20 cellular contexts compared by ENCODE assay signal in genomic region chr22:24142831-24143230, GRCh38. TPM values are rescaled to one million over a fixed set of nuclear protein-coding genes. Genes with fewer than 3 reads are reported as not detected.
DNase-seq lines count a peak whose midpoint lies in the region; ATAC-seq and TF ChIP-seq lines count a peak whose summit lies in the region.
"Had no signal": no experiment of that assay in that cellular context is flagged by ENCODE, and none has a peak within 500 bp of the region (broad histone marks: within the 10 kb centered on the region; RNA-seq: fewer than 3 reads in every experiment).

No MANE protein-coding gene starts in this region.

- CTCF ChIA-PET in IMR-90 (lab: Yijun Ruan, JAX) = interaction anchor here (0.9 kb wide), 1 partner anchor 15 kb away, joined by 3 read pairs; no protein-coding TSS in a partner anchor

- H2AK9ac ChIP-seq in IMR-90 (replicated peaks; ENCODE audit: low read depth, low read length, poor library complexity) = no peak overlapping the region

- H2BK20ac ChIP-seq in IMR-90 (ENCODE audit: low read depth, low read length) = no peak overlapping the region

- H3K79me2 ChIP-seq in smooth muscle cell (ENCODE audit: low read depth) = no peaks in the 10 kb centered on the region

- ATAC-seq in CD4-positive, CD25-positive, alpha-beta regulatory T cell (ENCODE audit: low read depth in 2 of 2) = no peak
- ATAC-seq in IMR-90 (ENCODE audit: low read depth) = no peak

- no CpG with 5 or more reads among the region's 3 CpGs for WGBS in IMR-90 (ENCODE audit: extremely low coverage in 2 of 2, insufficient read length in 1 of 2), 2 experiments
- 99% methylated on average over 3 of the region's 3 CpGs for WGBS in smooth muscle cell (ENCODE audit: low lambda C conversion rate)
- 100% methylated on average over 3 of the region's 3 CpGs; no CpG with 5 or more reads in 1 of the 2 donors for WGBS in transverse colon (ENCODE audit: low coverage in 1 of 2), 2 donors

- in situ Hi-C loops in IMR-90 (cut with MboI; ENCODE audit: low sequenced_read_pairs) = no loop called here
- in situ Hi-C loops in transverse colon (cut with MboI; ENCODE audit: low pct_ligation_motif_present in 1 of 4, low pct_unique_long_range_greater_than_20kb in 1 of 4, low sequenced_read_pairs in 3 of 4) = no loop called here

- H4K20me1 ChIP-seq in IMR-90 (ENCODE audit: insufficient read depth, low read length) (peaks cover 26% of the 10 kb centered on the region), smooth muscle cell (ENCODE audit: low read depth) (peaks cover 68% of the 10 kb centered on the region)

- H3K27me3 ChIP-seq in CD4-positive, CD25-positive, alpha-beta regulatory T cell (ENCODE audit: control insufficient read depth, insufficient read depth, low read length) = no peaks in the 10 kb centered on the region
- H3K27me3 ChIP-seq in IMR-90 (ENCODE audit: control insufficient read depth, insufficient read depth, low read length) = no peaks in the 10 kb centered on the region
- no peaks in the 10 kb centered on the region for H3K27me3 ChIP-seq in dorsolateral prefrontal cortex
- H3K27me3 ChIP-seq in smooth muscle cell (ENCODE audit: low read depth) = no peaks in the 10 kb centered on the region
- H3K27me3 ChIP-seq in transverse colon = no peaks in the 10 kb centered on the region
- H3K27me3 ChIP-seq: BE2C had no signal

- dilution Hi-C loops in IMR-90 (cut with HindIII; ENCODE audit: low sequenced_read_pairs, unreplicated experiment) = no loop called here

- H3K14ac ChIP-seq in IMR-90 (replicated peaks; ENCODE audit: low read depth, low read length) = peak overlapping the region; percentile 68

- DNase-seq in CD4-positive, CD25-positive, alpha-beta regulatory T cell = no peak
- DNase-seq in IMR-90 (no peak), dorsolateral prefrontal cortex (no peak), smooth muscle cell (lab: John Stamatoyannopoulos, UW; ENCODE audit: unreplicated experiment) (no peak), DMS79 (lab: John Stamatoyannopoulos, UW) (no peak), transverse colon (no peak)
- DNase-seq in activated CD4-positive, alpha-beta T cell treated with anti-CD3 and anti-CD28 coated beads, Interleukin-2, amount 50 U/mL, for 4 hours = no peak
- DNase-seq: BE2C; cortex of kidney; DMS 273 treated with DMSO at 0.1 percent for 48 hours; foreskin melanocyte; HCEC 1CT; KBM-7; NCI-H1048; NCI-H2107; NCI-H524 treated with DMSO at 0.1 percent for 48 hours; Right ventricle myocardium superior; stimulated activated CD4-positive, alpha-beta T cell treated with anti-CD3 and anti-CD28 coated beads, Interleukin-15, amount 100 ng/mL, for 24 hours; WERI-Rb-1 had no signal

- peaks cover 15 to 84% (median 48%) of the 10 kb centered on the region in 4 donors for H3K4me1 Mint-ChIP-seq in CD4-positive, CD25-positive, alpha-beta regulatory T cell

- peaks cover 25 to 61% of the 10 kb centered on the region in 2 experiments for H3K79me1 ChIP-seq in IMR-90 (ENCODE audit: low read depth in 1 of 2, low read length in 2 of 2)

- H2BK120ac ChIP-seq in IMR-90 (ENCODE audit: low read depth, low read length) = peak overlapping the region; percentile 44; the same call in 1 of the 2 replicates

- H3K9me1 ChIP-seq in IMR-90 (ENCODE audit: insufficient read depth, low read length) = peaks cover 64% of the 10 kb centered on the region

- peak overlapping the region; percentile 20 for H4K91ac ChIP-seq in IMR-90 (ENCODE audit: insufficient read depth, low read depth, low read length)

- no peaks in the 10 kb centered on the region for H3F3A ChIP-seq in smooth muscle cell (ENCODE audit: low read depth)

- H3K18ac ChIP-seq in IMR-90 (ENCODE audit: low read depth, low read length) = no peak overlapping the region

- H3K27ac ChIP-seq in CD4-positive, CD25-positive, alpha-beta regulatory T cell (ENCODE audit: insufficient read depth, low read length, poor library complexity, severe bottlenecking) = no peak overlapping the region
- no peak overlapping the region for H3K27ac ChIP-seq in IMR-90 (ENCODE audit: insufficient read depth, low read length)
- peak overlapping the region in 50 of 59 donors; percentile 15 to 98 (median 87) for H3K27ac ChIP-seq in dorsolateral prefrontal cortex
- peak overlapping the region; percentile 24 for H3K27ac ChIP-seq in smooth muscle cell (ENCODE audit: low read depth)
- H3K27ac ChIP-seq in transverse colon = peak overlapping the region in 1 of 4 donors; percentile 19
- H3K27ac ChIP-seq: WERI-Rb-1 had no signal

- H2BK5ac ChIP-seq in IMR-90 (ENCODE audit: low read depth, low read length, poor library complexity, severe bottlenecking) = no peak overlapping the region

- TF ChIP-seq EP300 in transverse colon (IDR thresholded peaks at IDR 0.05; ENCODE audit: low read depth) = no peak

- H3K4ac ChIP-seq in IMR-90 (ENCODE audit: low read depth, low read length) = peak overlapping the region; percentile 31

- H2AFZ ChIP-seq in IMR-90 (replicated peaks; ENCODE audit: low read length, poor library complexity) = no peak overlapping the region
- H2AFZ ChIP-seq in smooth muscle cell (ENCODE audit: low read depth) = no peak overlapping the region

- H3K4me3 Mint-ChIP-seq in CD4-positive, CD25-positive, alpha-beta regulatory T cell = peak overlapping the region in 1 of 4 donors; percentile 43
- H3K4me3 Mint-ChIP-seq: mesothelial cell of epicardium had no signal

- no peak overlapping the region for H4K5ac ChIP-seq in IMR-90 (ENCODE audit: low read depth, low read length)

- POLR2A ChIA-PET in IMR-90 (lab: Charles Lee; ENCODE audit: unreplicated experiment) = no interaction called here

- intact Hi-C loops in IMR-90 (cut with micrococcal nuclease) = no loop called here
- intact Hi-C loops in dorsolateral prefrontal cortex (cut with DNase I) = no loop called here
- intact Hi-C loops in transverse colon (cut with DNase I; ENCODE audit: low total_unique reads) = no loop called here

- BruUV-seq in IMR-90 (replicated peaks; lab: Mats Ljungman, UMichigan) = no TSS peak

- peaks cover 5% of the 10 kb centered on the region for H3K36me3 ChIP-seq in CD4-positive, CD25-positive, alpha-beta regulatory T cell (ENCODE audit: control insufficient read depth, insufficient read depth, low read length)
- H3K36me3 ChIP-seq in IMR-90 (ENCODE audit: control insufficient read depth, insufficient read depth, low read length) (peaks cover 4% of the 10 kb centered on the region), smooth muscle cell (ENCODE audit: low read depth) (no peaks in the 10 kb centered on the region), transverse colon (no peaks in the 10 kb centered on the region)

- TF ChIP-seq POLR2A in IMR-90 (IDR thresholded peaks at IDR 0.05; ENCODE audit: low read depth, low read length) (no peak), transverse colon (IDR thresholded peaks at IDR 0.05) (no peak)

- H3K36me3 Mint-ChIP-seq in CD4-positive, CD25-positive, alpha-beta regulatory T cell = no peaks in the 10 kb centered on the region
- H3K36me3 Mint-ChIP-seq: mesothelial cell of epicardium had no signal

- no peaks in the 10 kb centered on the region for H3K9me3 Mint-ChIP-seq in CD4-positive, CD25-positive, alpha-beta regulatory T cell
- H3K9me3 Mint-ChIP-seq: mesothelial cell of epicardium had no signal

- no peak for TF ChIP-seq RAD21 in IMR-90 (IDR thresholded peaks at IDR 0.05; ENCODE audit: low read length)

- H4K8ac ChIP-seq in IMR-90 (ENCODE audit: low read depth in 2 of 2, low read length in 2 of 2) = no peak overlapping the region; a peak in 1 of 4 replicates

- H3K23ac ChIP-seq in IMR-90 (ENCODE audit: low read depth, low read length) = 0 out of 2 replicates have a peak overlapping the region, but pooled peaks have one; percentile 9

- no peak overlapping the region; the same call in 2 of the 3 replicates for H2BK15ac ChIP-seq in IMR-90 (ENCODE audit: low read depth, low read length)

- H3K27me3 Mint-ChIP-seq in CD4-positive, CD25-positive, alpha-beta regulatory T cell = no peaks in the 10 kb centered on the region

- peak overlapping the region; percentile 91 to 96 (median 91) for H3K27ac Mint-ChIP-seq in CD4-positive, CD25-positive, alpha-beta regulatory T cell
- H3K27ac Mint-ChIP-seq: mesothelial cell of epicardium had no signal

- TF ChIP-seq CTCF in IMR-90 (conservative IDR thresholded peaks at IDR 0.05; ENCODE audit: low read depth, low read length) (no peak), dorsolateral prefrontal cortex (IDR thresholded peaks at IDR 0.05 in 54 of 56, conservative IDR thresholded peaks at IDR 0.05 in 2 of 56; ENCODE audit: low read depth in 1 of 56, partially characterized antibody in 56 of 56) (no peak), smooth muscle cell (IDR thresholded peaks at IDR 0.05; ENCODE audit: borderline replicate concordance, insufficient read depth, poor library complexity, severe bottlenecking) (no peak), transverse colon (IDR thresholded peaks at IDR 0.05) (no peak)

- no peak overlapping the region for H3K9ac ChIP-seq in IMR-90 (ENCODE audit: low read depth, low read length)
- H3K9ac ChIP-seq in smooth muscle cell (ENCODE audit: low read depth) = no peak overlapping the region

- H3K4me3 ChIP-seq in CD4-positive, CD25-positive, alpha-beta regulatory T cell (ENCODE audit: low read depth, low read length) = no peak overlapping the region
- H3K4me3 ChIP-seq in IMR-90 (ENCODE audit: insufficient read depth, low read depth, low read length) (no peak overlapping the region), dorsolateral prefrontal cortex (no peak overlapping the region), smooth muscle cell (no peak overlapping the region), transverse colon (no peak overlapping the region)

- H3K4me2 ChIP-seq in IMR-90 (ENCODE audit: low read depth, low read length) (no peak overlapping the region), smooth muscle cell (no peak overlapping the region)

- H3K56ac ChIP-seq in IMR-90 (ENCODE audit: extremely low read depth, insufficient read depth, low read length) = no peak overlapping the region

- H3K9me3 ChIP-seq in CD4-positive, CD25-positive, alpha-beta regulatory T cell (ENCODE audit: control insufficient read depth in 2 of 2, low read length in 2 of 2) = no peaks in the 10 kb centered on the region
- no peaks in the 10 kb centered on the region for H3K9me3 ChIP-seq in IMR-90 (ENCODE audit: control insufficient read depth, insufficient read depth, low read length)
- no peaks in the 10 kb centered on the region for H3K9me3 ChIP-seq in smooth muscle cell (replicated peaks; ENCODE audit: low read depth)
- H3K9me3 ChIP-seq in transverse colon = no peaks in the 10 kb centered on the region
- H3K9me3 ChIP-seq: BE2C had no signal

- peaks cover 64% of the 10 kb centered on the region for H3K4me1 ChIP-seq in CD4-positive, CD25-positive, alpha-beta regulatory T cell (ENCODE audit: control insufficient read depth, insufficient read depth, low read length, poor library complexity, severe bottlenecking)
- H3K4me1 ChIP-seq in IMR-90 (ENCODE audit: control insufficient read depth, insufficient read depth, low read length) (peaks cover 44% of the 10 kb centered on the region), smooth muscle cell (ENCODE audit: low read depth) (peaks cover 15% of the 10 kb centered on the region), transverse colon (peaks cover 29 to 59% (median 33%) of the 10 kb centered on the region in 4 donors)

- peak overlapping the region; percentile 72 for H2AK5ac ChIP-seq in IMR-90 (ENCODE audit: low read depth, low read length)

RNA-seq across cellular contexts. Expression of gene SUSD2, which starts 38.5 kb away (rescaled TPM):
- 0.81 TPM for total RNA-seq in CD4-positive, CD25-positive, alpha-beta regulatory T cell
- polyA plus RNA-seq in CD4-positive, CD25-positive, alpha-beta regulatory T cell = under 1 TPM in 1 of 4 donors, not detected in 3; 0.06 TPM
- total RNA-seq in IMR-90 (2012; rRNA removed) (0.18 and 0.28 TPM in 2 replicates), dorsolateral prefrontal cortex (10 to 100 TPM in 2 of 120 experiments, 1 to 10 TPM in 96, under 1 TPM in 22; 0.41 to 16.9 (median 1.5) TPM), smooth muscle cell (1.1 and 1.5 TPM in 2 replicates), transverse colon (10 to 100 TPM in 1 of 4 donors, 1 to 10 TPM in 2, under 1 TPM in 1; 0.37 to 67.7 (median 3.8) TPM)
- polyA plus RNA-seq in IMR-90 (2012; rRNA removed) (1.6 and 2.4 TPM in 2 replicates), smooth muscle cell (0.24 and 1.2 TPM in 2 replicates)
- 1.1 and 1.9 TPM in 2 replicates for polyA plus RNA-seq in IMR-90 (2012; cell fraction: cytosol; rRNA removed)
- 1.9 and 4.1 TPM in 2 replicates for polyA plus RNA-seq in IMR-90 (2012; cell fraction: nucleus; rRNA removed; ENCODE audit: low replicate concordance)

Comparison
In these comparisons a context has a peak if more than half of its experiments do, and no peak if none do; other contexts are left out.
1. H3K27ac ChIP-seq: peak in dorsolateral prefrontal cortex (50 of 59) and smooth muscle cell (single experiment); none in CD4-positive, CD25-positive, alpha-beta regulatory T cell (single experiment) and IMR-90 (single experiment).